In the genomic region with DNA sequence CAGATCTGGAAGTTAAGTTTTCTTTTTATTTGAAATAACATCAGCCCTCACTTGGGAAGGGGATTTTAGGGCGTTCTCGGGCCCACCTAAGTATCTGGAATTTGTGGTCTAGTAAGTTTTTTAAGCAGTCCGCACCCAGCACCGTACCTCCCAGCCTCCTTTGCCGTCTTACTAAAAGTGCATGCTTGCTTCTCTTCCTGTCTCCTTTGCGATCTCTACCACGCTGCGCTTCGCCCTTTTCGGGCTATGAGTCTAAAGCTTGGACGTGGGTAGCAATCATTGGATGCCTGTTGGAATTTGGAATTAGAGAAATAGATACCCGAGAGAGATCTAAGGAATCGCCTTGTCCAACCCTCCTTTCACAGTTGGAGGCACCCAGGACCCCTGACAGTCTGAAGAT, we compare ENCODE assay signal across 8 cellular contexts. TPM values are rescaled to one million over a fixed set of nuclear protein-coding genes. Genes with fewer than 3 reads are reported as not detected.
DNase-seq lines count a peak whose midpoint lies in the region; ATAC-seq and TF ChIP-seq lines count a peak whose summit lies in the region.

No MANE protein-coding gene starts in this region.

- no peaks in the 10 kb centered on the region for H3K36me3 Mint-ChIP-seq in activated naive CD4-positive, alpha-beta T cell treated with anti-CD3 and anti-CD28 coated beads, Interleukin-2, amount 50 U/mL, for 24 hours

- H2AFZ ChIP-seq in Karpas-422 (ENCODE audit: low read length): no peak overlapping the region

- no peak overlapping the region for H3K27ac Mint-ChIP-seq in activated naive CD4-positive, alpha-beta T cell treated with anti-CD3 and anti-CD28 coated beads, Interleukin-2, amount 50 U/mL, for 24 hours

- DNase-seq in activated naive CD4-positive, alpha-beta T cell treated with anti-CD3 and anti-CD28 coated beads, Interleukin-2, amount 50 U/mL, for 16 hours: no peak
- DNase-seq in coronary artery (ENCODE audit: low spot score) (no peak), Karpas-422 (no peak)

- H3K9me3 ChIP-seq in mesodermal cell (ENCODE audit: control insufficient read depth, low read length): no peaks in the 10 kb centered on the region
- no peaks in the 10 kb centered on the region for H3K9me3 ChIP-seq in Karpas-422 (ENCODE audit: low read length)

- ATAC-seq in HG03571 (IDR thresholded peaks at IDR 0.05; ENCODE audit: unreplicated experiment) (no peak), GM21381 (IDR thresholded peaks at IDR 0.05; ENCODE audit: unreplicated experiment) (no peak)

- H3K27me3 ChIP-seq in Karpas-422 (ENCODE audit: low read length): no peaks in the 10 kb centered on the region

- no peaks in the 10 kb centered on the region for H4K20me1 ChIP-seq in Karpas-422 (ENCODE audit: insufficient read depth, low read depth, low read length)

- H3K79me2 ChIP-seq in Karpas-422 (ENCODE audit: low read length): no peaks in the 10 kb centered on the region

- H3K4me3 ChIP-seq in coronary artery: peak overlapping the region; percentile 74
- H3K4me3 ChIP-seq in mesodermal cell (ENCODE audit: extremely low read depth, insufficient read depth, low read length, poor library complexity, severe bottlenecking): peak overlapping the region; percentile 61
- H3K4me3 ChIP-seq in urinary bladder (ENCODE audit: low read depth, low read length): peak overlapping the region; percentile 73
- no peak overlapping the region for H3K4me3 ChIP-seq in Karpas-422 (ENCODE audit: low read length)

- H3K36me3 ChIP-seq in mesodermal cell (ENCODE audit: control insufficient read depth, insufficient read depth, low read length) (no peaks in the 10 kb centered on the region), urinary bladder (ENCODE audit: insufficient read depth) (no peaks in the 10 kb centered on the region), Karpas-422 (ENCODE audit: insufficient read depth, low read length) (no peaks in the 10 kb centered on the region)

- H3K27me3 Mint-ChIP-seq in activated naive CD4-positive, alpha-beta T cell treated with anti-CD3 and anti-CD28 coated beads, Interleukin-2, amount 50 U/mL, for 24 hours: peaks cover 37% of the 10 kb centered on the region

- H3K9me2 ChIP-seq in Karpas-422 (replicated peaks; ENCODE audit: insufficient read depth, low read length): no peaks in the 10 kb centered on the region

- H3K4me1 ChIP-seq in mesodermal cell (ENCODE audit: control insufficient read depth, insufficient read depth, low read length, poor library complexity, severe bottlenecking) (peaks cover 18% of the 10 kb centered on the region), urinary bladder (ENCODE audit: insufficient read depth) (no peaks in the 10 kb centered on the region), Karpas-422 (ENCODE audit: low read length) (peaks cover 5% of the 10 kb centered on the region)

- no peak overlapping the region for H3K4me2 ChIP-seq in Karpas-422 (ENCODE audit: low read depth, low read length, poor library complexity, severe bottlenecking)

- H3K4me3 Mint-ChIP-seq in activated naive CD4-positive, alpha-beta T cell treated with anti-CD3 and anti-CD28 coated beads, Interleukin-2, amount 50 U/mL, for 24 hours: peak overlapping the region; percentile 61

- H3K9ac ChIP-seq in Karpas-422 (ENCODE audit: low read length): no peak overlapping the region

- no peak for TF ChIP-seq CTCF in coronary artery (IDR thresholded peaks at IDR 0.05)

- 37 to 64% methylated on average over 5 to 11 of the region's 13 CpGs for WGBS in mesodermal cell (ENCODE audit: insufficient coverage in 2 of 2), 2 experiments
- 29% methylated on average over 13 of the region's 13 CpGs for WGBS in urinary bladder

- no peak overlapping the region for H3K27ac ChIP-seq in coronary artery
- H3K27ac ChIP-seq in mesodermal cell (ENCODE audit: low read depth, low read length, severe bottlenecking): no peak overlapping the region
- peak overlapping the region; percentile 32 for H3K27ac ChIP-seq in urinary bladder (ENCODE audit: low read depth)
- H3K27ac ChIP-seq in Karpas-422 (ENCODE audit: low read length): no peak overlapping the region

- H3K4me1 Mint-ChIP-seq in activated naive CD4-positive, alpha-beta T cell treated with anti-CD3 and anti-CD28 coated beads, Interleukin-2, amount 50 U/mL, for 24 hours: peaks cover 8% of the 10 kb centered on the region

- H3K9me3 Mint-ChIP-seq in activated naive CD4-positive, alpha-beta T cell treated with anti-CD3 and anti-CD28 coated beads, Interleukin-2, amount 50 U/mL, for 24 hours: no peaks in the 10 kb centered on the region

RNA-seq across cellular contexts. Expression of a gene that starts 1.1 kb away (rescaled TPM):
- polyA plus RNA-seq in mesodermal cell (2013, experiment 1 of 2): 24.4 TPM
- polyA plus RNA-seq in mesodermal cell (2013, experiment 2 of 2): 25.2 TPM
- total RNA-seq in urinary bladder: 75.1 TPM
- 23.9 TPM for polyA plus RNA-seq in urinary bladder
- 0.11 TPM in 1 of 2 replicates, not detected in the other for total RNA-seq in Karpas-422 (2014; rRNA removed; shearing (Covaris generic); ENCODE audit: low replicate concordance)

Comparison
In these comparisons a context has a peak if more than half of its experiments do, and no peak if none do; other contexts are left out.
1. RNA of a gene that starts 1.1 kb away (total RNA-seq): 75.1 TPM in urinary bladder (single experiment); 0.11 TPM in Karpas-422; every median in the first group is over 10 times any median in the second.